Comparison of ENCODE assay signal across 7 cellular contexts in genomic region chr12:12738152-12738551, GRCh38. TPM values are rescaled to one million over a fixed set of nuclear protein-coding genes. Genes with fewer than 3 reads are reported as not detected.
A peak's percentile ranks its signal among the peaks of the same experiment; 100 is the strongest.
DNase-seq lines count a peak whose midpoint lies in the region; ATAC-seq, FAIRE-seq and TF ChIP-seq lines count a peak whose summit lies in the region.
"Not testable (repeated sequence)": the region's sequence is repeated elsewhere in the genome, so short reads cannot be mapped to it uniquely, and the experiment has no call there.

No MANE protein-coding gene starts in this region.

- H2BK20ac ChIP-seq in H1 (ENCODE audit: low read length): not testable (repeated sequence)

- not testable (repeated sequence) for H3K36me3 ChIP-seq in H1 (ENCODE audit: control insufficient read depth in 2 of 4, insufficient read depth in 4 of 4, low read length in 3 of 4)

- H2BK12ac ChIP-seq in H1 (ENCODE audit: low read depth, low read length): not testable (repeated sequence)

- H4K5ac ChIP-seq in H1 (ENCODE audit: insufficient read length, low read depth, low read length): not testable (repeated sequence)

- H4K20me1 ChIP-seq in H1 (replicated peaks in 1 of 2; ENCODE audit: control insufficient read depth in 1 of 2, insufficient read depth in 2 of 2, low read length in 2 of 2): not testable (repeated sequence)

- not testable (repeated sequence) for H4K91ac ChIP-seq in H1 (replicated peaks; ENCODE audit: insufficient read length, low read length)

- not testable (repeated sequence) for H2AK5ac ChIP-seq in H1 (ENCODE audit: low read depth, low read length)

- WGBS in H1 (ENCODE audit: extremely low coverage in 1 of 2, insufficient coverage in 1 of 2, insufficient read length in 1 of 2, insufficient replicate concordance in 2 of 2, low coverage in 1 of 2, low lambda C conversion rate in 2 of 2, missing lambda C conversion rate in 1 of 2), 2 experiments: 79% methylated on average over 2 of the region's 2 CpGs; no CpG with 5 or more reads in 1 of the 2 experiments

- H3K9me3 Mint-ChIP-seq in CD4-positive, alpha-beta T cell; activated CD4-positive, alpha-beta T cell treated with anti-CD3 and anti-CD28 coated beads, Interleukin-2, amount 10 ng/mL, durations not matched to agents 7 days and 5 days; activated T-helper 17 cell treated with anti-CD3 and anti-CD28 coated beads, Interleukin-2, amount 50 U/mL, for 72 hours; natural killer cell treated with Interleukin-12 subunit alpha and Interleukin-12 subunit beta and Interleukin-15 and Interleukin-18, amount 100 ng/mL, for 72 hours; type B pancreatic cell: not testable (repeated sequence)

- not testable (repeated sequence) for DNase-seq in CD4-positive, alpha-beta T cell; T-helper 17 cell; activated CD4-positive, alpha-beta T cell treated with anti-CD3 and anti-CD28 coated beads, Interleukin-2, amount 10 ng/mL, durations not matched to agents 7 days and 5 days; H1 (ENCODE audit: low read depth in 1 of 2, low spot score in 2 of 2); natural killer cell treated with Interleukin-12 subunit alpha and Interleukin-12 subunit beta and Interleukin-15 and Interleukin-18, amount 100 ng/mL, for 72 hours (ENCODE audit: low spot score)
- DNase-seq in type B pancreatic cell (ENCODE audit: extremely low spot score, unreplicated experiment): peak; percentile 16

- TF ChIP-seq RAD21 in H1 (IDR thresholded peaks at IDR 0.05 in 1 of 2, conservative IDR thresholded peaks at IDR 0.05 in 1 of 2; ENCODE audit: low read depth in 2 of 2, low read length in 2 of 2): not testable (repeated sequence)

- not testable (repeated sequence) for H2AFZ ChIP-seq in H1 (ENCODE audit: low read length)

- not testable (repeated sequence) for H3K9ac ChIP-seq in H1 (replicated peaks in 1 of 4; ENCODE audit: extremely low read depth in 1 of 4, low read depth in 3 of 4, low read length in 3 of 4)

- H3K4me1 ChIP-seq in H1 (replicated peaks in 1 of 4; ENCODE audit: control insufficient read depth in 3 of 4, insufficient read depth in 4 of 4, low read length in 3 of 4): not testable (repeated sequence)

- H3K4me3 ChIP-seq in H1 (ENCODE audit: extremely low read depth in 1 of 4, insufficient read depth in 2 of 4, low read depth in 3 of 4, low read length in 4 of 4): not testable (repeated sequence)

- CTCF ChIA-PET in CD4-positive, alpha-beta T cell (lab: Charles Lee): interaction anchor here (0.9 to 2.5 kb wide), 8 partner anchors 11 to 106 kb away, joined by 4 to 29 read pairs (median 16); partner anchors contain the start of gene CDKN1B
- CTCF ChIA-PET in activated CD4-positive, alpha-beta T cell treated with anti-CD3 and anti-CD28 coated beads, Interleukin-2, amount 10 ng/mL, durations not matched to agents 7 days and 5 days (lab: Charles Lee): interaction anchor here (0.7 to 3.5 kb wide), 6 partner anchors 19 to 991 kb away, joined by 3 to 13 read pairs (median 3); partner anchors contain the start of gene MANSC1
- CTCF ChIA-PET in H1 (lab: Charles Lee; ENCODE audit: partially characterized antibody): interaction anchor here (0.6 to 4.1 kb wide), 12 partner anchors 8 to 380 kb away, joined by 4 to 39 read pairs (median 9); no protein-coding TSS in a partner anchor

- H3K4me2 ChIP-seq in H1 (ENCODE audit: insufficient read depth in 1 of 2, low read depth in 2 of 2, low read length in 2 of 2): not testable (repeated sequence)

- FAIRE-seq in H1 (lab: Jason Lieb, UNC): not testable (repeated sequence)

- not testable (repeated sequence) for H3K27ac ChIP-seq in CD4-positive, alpha-beta T cell (ENCODE audit: low read depth, low read length); H1 (ENCODE audit: low read depth, low read length)

- not testable (repeated sequence) for H2BK5ac ChIP-seq in H1 (ENCODE audit: low read depth, low read length)

- H3K4ac ChIP-seq in H1 (replicated peaks; ENCODE audit: insufficient read length, low read depth, low read length): not testable (repeated sequence)

- not testable (repeated sequence) for H3K36me3 Mint-ChIP-seq in CD4-positive, alpha-beta T cell (ENCODE audit: low read depth); T-helper 17 cell (ENCODE audit: low read depth); natural killer cell treated with Interleukin-12 subunit alpha and Interleukin-12 subunit beta and Interleukin-15 and Interleukin-18, amount 100 ng/mL, for 72 hours; type B pancreatic cell
- peaks cover 47% of the 10 kb centered on the region for H3K36me3 Mint-ChIP-seq in activated CD4-positive, alpha-beta T cell treated with anti-CD3 and anti-CD28 coated beads, Interleukin-2, amount 10 ng/mL, durations not matched to agents 7 days and 5 days (ENCODE audit: low read depth)
- peaks cover 56% of the 10 kb centered on the region for H3K36me3 Mint-ChIP-seq in activated T-helper 17 cell treated with anti-CD3 and anti-CD28 coated beads, Interleukin-2, amount 50 U/mL, for 72 hours (ENCODE audit: low read depth)

- H3K4me3 Mint-ChIP-seq in CD4-positive, alpha-beta T cell; T-helper 17 cell; activated CD4-positive, alpha-beta T cell treated with anti-CD3 and anti-CD28 coated beads, Interleukin-2, amount 10 ng/mL, durations not matched to agents 7 days and 5 days; natural killer cell treated with Interleukin-12 subunit alpha and Interleukin-12 subunit beta and Interleukin-15 and Interleukin-18, amount 100 ng/mL, for 72 hours; type B pancreatic cell: not testable (repeated sequence)
- peak overlapping the region; percentile 3 for H3K4me3 Mint-ChIP-seq in activated T-helper 17 cell treated with anti-CD3 and anti-CD28 coated beads, Interleukin-2, amount 50 U/mL, for 72 hours

- not testable (repeated sequence) for H2BK120ac ChIP-seq in H1 (replicated peaks; ENCODE audit: low read depth, low read length)

- not testable (repeated sequence) for H3K14ac ChIP-seq in H1 (ENCODE audit: insufficient read length)

- not testable (repeated sequence) for H2BK15ac ChIP-seq in H1 (ENCODE audit: low read length)

- TF ChIP-seq CTCF in CD4-positive, alpha-beta T cell (IDR thresholded peaks at IDR 0.05); H1 (IDR thresholded peaks at IDR 0.05; ENCODE audit: control extremely low read depth in 1 of 3, insufficient read depth in 1 of 3, low read depth in 1 of 3, low read length in 3 of 3); type B pancreatic cell (conservative IDR thresholded peaks at IDR 0.05): not testable (repeated sequence)

- not testable (repeated sequence) for TF ChIP-seq EP300 in H1 (IDR thresholded peaks at IDR 0.05; ENCODE audit: borderline replicate concordance in 1 of 2, low read depth in 2 of 2, low read length in 2 of 2)

- intact Hi-C loops in CD4-positive, alpha-beta T cell (cut with DNase I, micrococcal nuclease): loop anchor here in 1 of 2 experiments (5.0 kb wide), 1 partner anchor 171 kb away; no protein-coding TSS in a partner anchor

- not testable (repeated sequence) for H4K8ac ChIP-seq in H1 (ENCODE audit: extremely low read depth, insufficient read depth, low read length)

- peak overlapping the region; percentile 85 for H3K27ac Mint-ChIP-seq in CD4-positive, alpha-beta T cell
- H3K27ac Mint-ChIP-seq in T-helper 17 cell: peak overlapping the region; percentile 95
- peak overlapping the region; percentile 93 for H3K27ac Mint-ChIP-seq in activated CD4-positive, alpha-beta T cell treated with anti-CD3 and anti-CD28 coated beads, Interleukin-2, amount 10 ng/mL, durations not matched to agents 7 days and 5 days
- H3K27ac Mint-ChIP-seq in activated T-helper 17 cell treated with anti-CD3 and anti-CD28 coated beads, Interleukin-2, amount 50 U/mL, for 72 hours; type B pancreatic cell: not testable (repeated sequence)
- peak overlapping the region; percentile 83 to 90 for H3K27ac Mint-ChIP-seq in natural killer cell treated with Interleukin-12 subunit alpha and Interleukin-12 subunit beta and Interleukin-15 and Interleukin-18, amount 100 ng/mL, for 72 hours

- POLR2A ChIA-PET in CD4-positive, alpha-beta T cell (lab: Charles Lee): interaction anchor here (1.2 to 6.2 kb wide), 11 partner anchors 8 to 381 kb away, joined by 3 to 414 read pairs (median 15); partner anchors contain the start of genes BORCS5, CDKN1B, DUSP16 and GPR19
- POLR2A ChIA-PET in activated CD4-positive, alpha-beta T cell treated with anti-CD3 and anti-CD28 coated beads, Interleukin-2, amount 10 ng/mL, durations not matched to agents 7 days and 5 days (lab: Charles Lee): not testable (repeated sequence)
- POLR2A ChIA-PET in H1 (lab: Charles Lee; ENCODE audit: partially characterized antibody): interaction anchor here (1.8 kb wide), 1 partner anchor 14 kb away, joined by 13 read pairs; no protein-coding TSS in a partner anchor

- H3K23ac ChIP-seq in H1 (ENCODE audit: insufficient read length): not testable (repeated sequence)

- not testable (repeated sequence) for ATAC-seq in CD4-positive, alpha-beta T cell (ENCODE audit: poor library complexity); T-helper 17 cell; activated T-helper 17 cell treated with anti-CD3 and anti-CD28 coated beads, Interleukin-2, amount 50 U/mL, for 72 hours (replicated peaks); natural killer cell treated with Interleukin-12 subunit alpha and Interleukin-12 subunit beta and Interleukin-15 and Interleukin-18, amount 100 ng/mL, for 72 hours

- H3K27me3 ChIP-seq in CD4-positive, alpha-beta T cell (ENCODE audit: control insufficient read depth, insufficient read depth, low read length); H1 (replicated peaks in 1 of 4; ENCODE audit: control insufficient read depth in 3 of 4, extremely low read depth in 1 of 4, insufficient read depth in 3 of 4, low read length in 3 of 4): not testable (repeated sequence)

- H3K56ac ChIP-seq in H1 (replicated peaks; ENCODE audit: insufficient read length, low read depth, low read length): not testable (repeated sequence)

- H3K23me2 ChIP-seq in H1 (ENCODE audit: low read depth, low read length): not testable (repeated sequence)

- peaks cover 37% of the 10 kb centered on the region for H3K4me1 Mint-ChIP-seq in CD4-positive, alpha-beta T cell (ENCODE audit: low read depth)
- peaks cover 30% of the 10 kb centered on the region for H3K4me1 Mint-ChIP-seq in T-helper 17 cell
- H3K4me1 Mint-ChIP-seq in activated CD4-positive, alpha-beta T cell treated with anti-CD3 and anti-CD28 coated beads, Interleukin-2, amount 10 ng/mL, durations not matched to agents 7 days and 5 days: peaks cover 74% of the 10 kb centered on the region
- peaks cover 40% of the 10 kb centered on the region for H3K4me1 Mint-ChIP-seq in activated T-helper 17 cell treated with anti-CD3 and anti-CD28 coated beads, Interleukin-2, amount 50 U/mL, for 72 hours
- H3K4me1 Mint-ChIP-seq in natural killer cell treated with Interleukin-12 subunit alpha and Interleukin-12 subunit beta and Interleukin-15 and Interleukin-18, amount 100 ng/mL, for 72 hours (ENCODE audit: low read depth in 2 of 2): peaks cover 27 to 37% of the 10 kb centered on the region in 2 donors
- peaks cover 20% of the 10 kb centered on the region for H3K4me1 Mint-ChIP-seq in type B pancreatic cell (ENCODE audit: unreplicated experiment)

- not testable (repeated sequence) for H3K9me3 ChIP-seq in CD4-positive, alpha-beta T cell (ENCODE audit: control insufficient read depth, low read length); T-helper 17 cell (ENCODE audit: control insufficient read depth, low read length, poor library complexity, severe bottlenecking); H1 (ENCODE audit: insufficient read depth in 2 of 2, low read depth in 1 of 2, low read length in 1 of 2)

- H3K27me3 Mint-ChIP-seq in CD4-positive, alpha-beta T cell; T-helper 17 cell; activated CD4-positive, alpha-beta T cell treated with anti-CD3 and anti-CD28 coated beads, Interleukin-2, amount 10 ng/mL, durations not matched to agents 7 days and 5 days; activated T-helper 17 cell treated with anti-CD3 and anti-CD28 coated beads, Interleukin-2, amount 50 U/mL, for 72 hours; natural killer cell treated with Interleukin-12 subunit alpha and Interleukin-12 subunit beta and Interleukin-15 and Interleukin-18, amount 100 ng/mL, for 72 hours; type B pancreatic cell: not testable (repeated sequence)

- not testable (repeated sequence) for H3K79me2 ChIP-seq in H1 (ENCODE audit: control insufficient read depth in 1 of 2, insufficient read depth in 2 of 2, low read length in 2 of 2)

- H3K18ac ChIP-seq in H1 (ENCODE audit: extremely low read depth, low read length): not testable (repeated sequence)

- TF ChIP-seq POLR2A in H1 (IDR thresholded peaks at IDR 0.05; ENCODE audit: control extremely low read depth in 1 of 2, low read depth in 2 of 2, low read length in 2 of 2): not testable (repeated sequence)

- not testable (repeated sequence) for H3K79me1 ChIP-seq in H1 (ENCODE audit: low read depth, low read length)

RNA-seq across cellular contexts. Expression of gene CDKN1B, which starts 21.0 kb away (rescaled TPM):
- 100 to 1,000 TPM; 352 TPM for total RNA-seq in CD4-positive, alpha-beta T cell
- total RNA-seq in T-helper 17 cell (100 to 1,000 TPM; 202 to 252 TPM), type B pancreatic cell (ENCODE audit: low replicate concordance) (49.6 and 85.5 TPM in 2 replicates)
- 100 to 1,000 TPM; 105 to 117 TPM for total RNA-seq in activated CD4-positive, alpha-beta T cell treated with anti-CD3 and anti-CD28 coated beads, Interleukin-2, amount 10 ng/mL, durations not matched to agents 7 days and 5 days
- 10 to 100 TPM; 41.1 to 95.4 TPM for total RNA-seq in activated T-helper 17 cell treated with anti-CD3 and anti-CD28 coated beads, Interleukin-2, amount 50 U/mL, for 72 hours
- 27.2 and 28.8 TPM in 2 replicates for total RNA-seq in H1 (2021; fragmentation: NEBNext Ultra II Directional; extraction: Animal tissue kit (Norgen Biotek cat#: 25700))
- polyA plus RNA-seq in H1 (2011; rRNA removed): 6.5 and 9.4 TPM in 2 replicates
- polyA plus RNA-seq in H1 (2011; cell fraction: cytosol; rRNA removed): 11.1 TPM
- polyA plus RNA-seq in H1 (2011; cell fraction: nucleus; rRNA removed): 9.4 TPM
- 14.5 to 18.1 TPM (median 17.0 TPM) in 4 replicates for polyA plus RNA-seq in H1 (2012, experiment 1 of 2)
- polyA plus RNA-seq in H1 (2012, experiment 2 of 2): 8.3 TPM
- polyA plus RNA-seq in H1 (2013, experiment 1 of 2): 15.1 TPM
- polyA plus RNA-seq in H1 (2013, experiment 2 of 2): 14.9 TPM
- 4.2 and 6.1 TPM in 2 replicates for polyA minus RNA-seq in H1 (2011; rRNA and poly(A)+ RNA removed)
- polyA minus RNA-seq in H1 (2011; cell fraction: cytosol; rRNA and poly(A)+ RNA removed): 18.7 TPM
- polyA minus RNA-seq in H1 (2011; cell fraction: nucleus; rRNA and poly(A)+ RNA removed): 11.4 TPM
- 10 to 100 TPM; 24.6 to 38.1 TPM for total RNA-seq in natural killer cell treated with Interleukin-12 subunit alpha and Interleukin-12 subunit beta and Interleukin-15 and Interleukin-18, amount 100 ng/mL, for 72 hours

RNA-seq across cellular contexts. Expression of gene GPR19, which starts 42.2 kb away (rescaled TPM):
- 1 to 10 TPM; 1.1 to 1.9 TPM for total RNA-seq in CD4-positive, alpha-beta T cell
- total RNA-seq in T-helper 17 cell: 1 to 10 TPM; 2.0 to 2.1 TPM
- 1 to 10 TPM; 7.7 to 9.3 TPM for total RNA-seq in activated CD4-positive, alpha-beta T cell treated with anti-CD3 and anti-CD28 coated beads, Interleukin-2, amount 10 ng/mL, durations not matched to agents 7 days and 5 days
- 10 to 100 TPM; 25.2 to 32.7 TPM for total RNA-seq in activated T-helper 17 cell treated with anti-CD3 and anti-CD28 coated beads, Interleukin-2, amount 50 U/mL, for 72 hours
- total RNA-seq in H1 (2021; fragmentation: NEBNext Ultra II Directional; extraction: Animal tissue kit (Norgen Biotek cat#: 25700)): 17.1 and 19.1 TPM in 2 replicates
- 10.9 and 19.3 TPM in 2 replicates for polyA plus RNA-seq in H1 (2011; rRNA removed)
- 13.2 TPM for polyA plus RNA-seq in H1 (2011; cell fraction: cytosol; rRNA removed)
- polyA plus RNA-seq in H1 (2011; cell fraction: nucleus; rRNA removed): 9.3 TPM
- polyA plus RNA-seq in H1 (2012, experiment 1 of 2): 12.8 to 15.4 TPM (median 14.3 TPM) in 4 replicates
- polyA plus RNA-seq in H1 (2012, experiment 2 of 2): 2.7 TPM
- polyA plus RNA-seq in H1 (2013, experiment 1 of 2): 20.5 TPM
- 21.2 TPM for polyA plus RNA-seq in H1 (2013, experiment 2 of 2)
- 27.4 and 30.6 TPM in 2 replicates for polyA minus RNA-seq in H1 (2011; rRNA and poly(A)+ RNA removed)
- polyA minus RNA-seq in H1 (2011; cell fraction: cytosol; rRNA and poly(A)+ RNA removed): 6.8 TPM
- polyA minus RNA-seq in H1 (2011; cell fraction: nucleus; rRNA and poly(A)+ RNA removed): 21.1 TPM
- 1 to 10 TPM; 6.4 to 9.9 TPM for total RNA-seq in natural killer cell treated with Interleukin-12 subunit alpha and Interleukin-12 subunit beta and Interleukin-15 and Interleukin-18, amount 100 ng/mL, for 72 hours
- total RNA-seq in type B pancreatic cell (ENCODE audit: low replicate concordance): 1.6 and 3.6 TPM in 2 replicates

RNA-seq across cellular contexts. Expression of gene APOLD1, which starts 47.3 kb away (rescaled TPM):
- total RNA-seq in CD4-positive, alpha-beta T cell: 1 to 10 TPM; 1.8 to 3.4 TPM
- 1 to 10 TPM; 3.1 to 5.1 TPM for total RNA-seq in T-helper 17 cell
- total RNA-seq in activated CD4-positive, alpha-beta T cell treated with anti-CD3 and anti-CD28 coated beads, Interleukin-2, amount 10 ng/mL, durations not matched to agents 7 days and 5 days: 10 to 100 TPM; 14.4 to 15.5 TPM
- total RNA-seq in activated T-helper 17 cell treated with anti-CD3 and anti-CD28 coated beads, Interleukin-2, amount 50 U/mL, for 72 hours: 10 to 100 TPM in 1 of 2 donors, 1 to 10 TPM in 1; 8.7 to 42.2 TPM
- total RNA-seq in H1 (2021; fragmentation: NEBNext Ultra II Directional; extraction: Animal tissue kit (Norgen Biotek cat#: 25700)): 0.34 and 0.71 TPM in 2 replicates
- polyA plus RNA-seq in H1 (2011; rRNA removed): 0.12 and 0.16 TPM in 2 replicates
- polyA plus RNA-seq in H1 (2011; cell fraction: cytosol; rRNA removed): 0.10 TPM
- polyA plus RNA-seq in H1 (2011; cell fraction: nucleus; rRNA removed): 0.29 TPM
- 0.21 to 0.36 TPM (median 0.28 TPM) in 4 replicates for polyA plus RNA-seq in H1 (2012, experiment 1 of 2)
- polyA plus RNA-seq in H1 (2012, experiment 2 of 2): 0.04 TPM
- polyA plus RNA-seq in H1 (2013, experiment 1 of 2): 0.22 TPM
- 0.26 TPM for polyA plus RNA-seq in H1 (2013, experiment 2 of 2)
- 0.24 and 0.35 TPM in 2 replicates for polyA minus RNA-seq in H1 (2011; rRNA and poly(A)+ RNA removed)
- polyA minus RNA-seq in H1 (2011; cell fraction: cytosol; rRNA and poly(A)+ RNA removed): not detected
- 0.50 TPM for polyA minus RNA-seq in H1 (2011; cell fraction: nucleus; rRNA and poly(A)+ RNA removed)
- 1 to 10 TPM in 1 of 2 donors, under 1 TPM in 1; 0.90 to 3.3 TPM for total RNA-seq in natural killer cell treated with Interleukin-12 subunit alpha and Interleukin-12 subunit beta and Interleukin-15 and Interleukin-18, amount 100 ng/mL, for 72 hours
- total RNA-seq in type B pancreatic cell (ENCODE audit: low replicate concordance): 2.9 and 5.6 TPM in 2 replicates
